Comparison of ENCODE assay signal across 17 cellular contexts in the genomic region with DNA sequence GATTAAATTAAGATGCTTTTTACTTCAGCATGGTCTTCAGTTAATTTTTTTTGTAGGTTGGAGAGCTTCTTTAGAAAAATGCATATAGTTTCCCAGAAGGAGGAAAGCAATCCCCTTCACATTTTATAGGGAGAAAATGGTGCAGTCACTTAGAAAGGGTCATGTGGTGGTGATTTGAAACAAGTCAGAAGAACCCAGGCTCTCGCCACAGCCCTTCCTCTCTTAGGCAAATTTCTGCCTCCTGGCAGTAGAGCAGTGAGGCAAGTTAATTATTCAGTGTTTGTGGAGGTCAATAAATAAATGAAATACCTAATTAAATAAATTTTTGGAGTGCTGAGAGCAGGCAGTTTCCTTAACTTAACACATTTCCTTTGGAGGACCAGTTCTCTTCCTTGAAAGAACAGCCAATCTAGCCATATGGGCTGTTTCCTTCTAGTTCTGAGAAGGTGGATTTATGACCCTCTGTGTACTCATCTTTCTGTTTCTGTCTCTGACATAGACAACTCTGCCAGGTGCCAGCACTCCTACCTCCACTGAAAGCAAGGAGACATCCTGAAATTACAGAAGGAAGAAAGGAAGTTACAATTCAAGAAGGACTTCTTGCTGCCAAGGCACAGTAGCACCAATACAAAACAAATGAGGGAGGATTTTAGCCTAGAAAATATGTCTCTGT. TPM values are rescaled to one million over a fixed set of nuclear protein-coding genes. Genes with fewer than 3 reads are reported as not detected.
DNase-seq lines count a peak whose midpoint lies in the region; ATAC-seq and TF ChIP-seq lines count a peak whose summit lies in the region.
"Had no signal": no experiment of that assay in that cellular context is flagged by ENCODE, and none has a peak within 500 bp of the region (broad histone marks: within the 10 kb centered on the region; RNA-seq: fewer than 3 reads in every experiment).

No MANE protein-coding gene starts in this region.

- H3K4me3 Mint-ChIP-seq in WTC11: no peak overlapping the region
- H3K4me3 Mint-ChIP-seq: T-helper 17 cell had no signal

- H3K9me3 Mint-ChIP-seq in WTC11: peaks cover 7% of the 10 kb centered on the region

- H3K9me3 ChIP-seq in OCI-LY3 (ENCODE audit: insufficient read depth, low read length): peaks cover 5% of the 10 kb centered on the region; the same call in 1 of the 2 replicates
- H3K9me3 ChIP-seq in uterus: no peaks in the 10 kb centered on the region
- H3K9me3 ChIP-seq: SJCRH30 had no signal

- no peaks in the 10 kb centered on the region; the same call in 1 of the 2 replicates for H3K4me1 Mint-ChIP-seq in WTC11

- H3K4me1 ChIP-seq in OCI-LY3 (ENCODE audit: low read length) (peaks cover 30% of the 10 kb centered on the region), uterus (no peaks in the 10 kb centered on the region)
- H3K4me1 ChIP-seq: HAP-1, SJCRH30 had no signal

- peak overlapping the region; percentile 44; the same call in 1 of the 2 replicates for H2AFZ ChIP-seq in OCI-LY3 (ENCODE audit: low read depth, low read length)

- peaks cover 3% of the 10 kb centered on the region; the same call in 1 of the 2 replicates for H3K36me3 Mint-ChIP-seq in WTC11

- H4K20me1 ChIP-seq in OCI-LY3 (ENCODE audit: insufficient read depth, low read length): no peaks in the 10 kb centered on the region

- CTCF ChIA-PET in WTC11 (lab: Charles Lee): no interaction called here

- intact Hi-C loops in left colon (cut with DNase I, micrococcal nuclease) (no loop called here), uterus (cut with DNase I; ENCODE audit: low total_unique reads) (no loop called here)

- POLR2A ChIA-PET in WTC11 (lab: Charles Lee): no interaction called here

- H3K27me3 Mint-ChIP-seq in WTC11 (ENCODE audit: low read depth): peaks cover 6% of the 10 kb centered on the region; the same call in 1 of the 2 replicates

- no peak for TF ChIP-seq POLR2A in uterus (IDR thresholded peaks at IDR 0.05)

- ATAC-seq in left colon: peak; percentile 61
- no peak for ATAC-seq in WTC11
- ATAC-seq in GM21367 (IDR thresholded peaks at IDR 0.05; ENCODE audit: unreplicated experiment): no peak
- ATAC-seq: K562, T-helper 17 cell had no signal

- no peak overlapping the region for H3K27ac Mint-ChIP-seq in WTC11
- H3K27ac Mint-ChIP-seq: T-helper 17 cell had no signal

- no peaks in the 10 kb centered on the region for H3K27me3 ChIP-seq in OCI-LY3 (ENCODE audit: low read depth, low read length)
- no peaks in the 10 kb centered on the region for H3K27me3 ChIP-seq in uterus

- H3K4me2 ChIP-seq in OCI-LY3 (ENCODE audit: low read length): peak overlapping the region; percentile 10; the same call in 1 of the 2 replicates

- H3K4me3 ChIP-seq in OCI-LY3 (ENCODE audit: low read length) (no peak overlapping the region), uterus (no peak overlapping the region)
- H3K4me3 ChIP-seq: HAP-1, K562, SJCRH30 had no signal

- H3K9ac ChIP-seq in OCI-LY3 (ENCODE audit: low read length): no peak overlapping the region

- H3K79me2 ChIP-seq in OCI-LY3 (ENCODE audit: low read length): no peaks in the 10 kb centered on the region

- H3K36me3 ChIP-seq in OCI-LY3 (replicated peaks; ENCODE audit: low read depth, low read length): no peaks in the 10 kb centered on the region
- no peaks in the 10 kb centered on the region for H3K36me3 ChIP-seq in uterus
- H3K36me3 ChIP-seq: HAP-1, SJCRH30 had no signal

- TF ChIP-seq CTCF in GM20000 (IDR thresholded peaks at IDR 0.05; ENCODE audit: extremely low read depth, missing control alignments): no peak
- TF ChIP-seq CTCF in OCI-LY3 (IDR thresholded peaks at IDR 0.05; ENCODE audit: low read depth, low read length): no peak
- TF ChIP-seq CTCF in uterus (IDR thresholded peaks at IDR 0.05): no peak
- no peak for TF ChIP-seq CTCF in WTC11 (IDR thresholded peaks at IDR 0.05)

- DNase-seq in GM20000 (ENCODE audit: low spot score) (peak; percentile 39), left colon (no peak), uterus (no peak), WTC11 (ENCODE audit: low spot score) (no peak), NCI-H2196 (lab: John Stamatoyannopoulos, UW; ENCODE audit: unreplicated experiment) (no peak)
- DNase-seq: AML-193, DMS79 treated with DMSO at 0.1 percent for 48 hours, MV-4-11, NCI-H1694 treated with DMSO at 0.1 percent for 48 hours, NCI-H510A, SJCRH30, T-helper 17 cell had no signal

- H3K27ac ChIP-seq in OCI-LY3 (ENCODE audit: low read length) (no peak overlapping the region), uterus (peak overlapping the region; percentile 56 to 66)
- H3K27ac ChIP-seq: C4-2B, SJCRH30 had no signal

TF ChIP-seq in WTC11, 78 proteins besides CTCF, POLR2A, EP300 and RAD21 (continues in another document):
- TF ChIP-seq, protein P1, sequence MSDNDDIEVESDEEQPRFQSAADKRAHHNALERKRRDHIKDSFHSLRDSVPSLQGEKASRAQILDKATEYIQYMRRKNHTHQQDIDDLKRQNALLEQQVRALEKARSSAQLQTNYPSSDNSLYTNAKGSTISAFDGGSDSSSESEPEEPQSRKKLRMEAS (CRISPR knock-in tag; IDR thresholded peaks at IDR 0.05): no peak
- no peak for TF ChIP-seq ZNF317 (CRISPR knock-in tag; IDR thresholded peaks at IDR 0.05; ENCODE audit: borderline replicate concordance, low read depth)
- TF ChIP-seq, protein P2, sequence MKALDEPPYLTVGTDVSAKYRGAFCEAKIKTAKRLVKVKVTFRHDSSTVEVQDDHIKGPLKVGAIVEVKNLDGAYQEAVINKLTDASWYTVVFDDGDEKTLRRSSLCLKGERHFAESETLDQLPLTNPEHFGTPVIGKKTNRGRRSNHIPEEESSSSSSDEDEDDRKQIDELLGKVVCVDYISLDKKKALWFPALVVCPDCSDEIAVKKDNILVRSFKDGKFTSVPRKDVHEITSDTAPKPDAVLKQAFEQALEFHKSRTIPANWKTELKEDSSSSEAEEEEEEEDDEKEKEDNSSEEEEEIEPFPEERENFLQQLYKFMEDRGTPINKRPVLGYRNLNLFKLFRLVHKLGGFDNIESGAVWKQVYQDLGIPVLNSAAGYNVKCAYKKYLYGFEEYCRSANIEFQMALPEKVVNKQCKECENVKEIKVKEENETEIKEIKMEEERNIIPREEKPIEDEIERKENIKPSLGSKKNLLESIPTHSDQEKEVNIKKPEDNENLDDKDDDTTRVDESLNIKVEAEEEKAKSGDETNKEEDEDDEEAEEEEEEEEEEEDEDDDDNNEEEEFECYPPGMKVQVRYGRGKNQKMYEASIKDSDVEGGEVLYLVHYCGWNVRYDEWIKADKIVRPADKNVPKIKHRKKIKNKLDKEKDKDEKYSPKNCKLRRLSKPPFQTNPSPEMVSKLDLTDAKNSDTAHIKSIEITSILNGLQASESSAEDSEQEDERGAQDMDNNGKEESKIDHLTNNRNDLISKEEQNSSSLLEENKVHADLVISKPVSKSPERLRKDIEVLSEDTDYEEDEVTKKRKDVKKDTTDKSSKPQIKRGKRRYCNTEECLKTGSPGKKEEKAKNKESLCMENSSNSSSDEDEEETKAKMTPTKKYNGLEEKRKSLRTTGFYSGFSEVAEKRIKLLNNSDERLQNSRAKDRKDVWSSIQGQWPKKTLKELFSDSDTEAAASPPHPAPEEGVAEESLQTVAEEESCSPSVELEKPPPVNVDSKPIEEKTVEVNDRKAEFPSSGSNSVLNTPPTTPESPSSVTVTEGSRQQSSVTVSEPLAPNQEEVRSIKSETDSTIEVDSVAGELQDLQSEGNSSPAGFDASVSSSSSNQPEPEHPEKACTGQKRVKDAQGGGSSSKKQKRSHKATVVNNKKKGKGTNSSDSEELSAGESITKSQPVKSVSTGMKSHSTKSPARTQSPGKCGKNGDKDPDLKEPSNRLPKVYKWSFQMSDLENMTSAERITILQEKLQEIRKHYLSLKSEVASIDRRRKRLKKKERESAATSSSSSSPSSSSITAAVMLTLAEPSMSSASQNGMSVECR (CRISPR knock-in tag; IDR thresholded peaks at IDR 0.05; ENCODE audit: borderline replicate concordance): no peak
- TF ChIP-seq IRF2 (CRISPR knock-in tag; IDR thresholded peaks at IDR 0.05; ENCODE audit: borderline replicate concordance, low read depth): no peak
- TF ChIP-seq, protein P3, sequence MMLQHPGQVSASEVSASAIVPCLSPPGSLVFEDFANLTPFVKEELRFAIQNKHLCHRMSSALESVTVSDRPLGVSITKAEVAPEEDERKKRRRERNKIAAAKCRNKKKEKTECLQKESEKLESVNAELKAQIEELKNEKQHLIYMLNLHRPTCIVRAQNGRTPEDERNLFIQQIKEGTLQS (CRISPR knock-in tag; conservative IDR thresholded peaks at IDR 0.05): no peak
- TF ChIP-seq, protein P4, sequence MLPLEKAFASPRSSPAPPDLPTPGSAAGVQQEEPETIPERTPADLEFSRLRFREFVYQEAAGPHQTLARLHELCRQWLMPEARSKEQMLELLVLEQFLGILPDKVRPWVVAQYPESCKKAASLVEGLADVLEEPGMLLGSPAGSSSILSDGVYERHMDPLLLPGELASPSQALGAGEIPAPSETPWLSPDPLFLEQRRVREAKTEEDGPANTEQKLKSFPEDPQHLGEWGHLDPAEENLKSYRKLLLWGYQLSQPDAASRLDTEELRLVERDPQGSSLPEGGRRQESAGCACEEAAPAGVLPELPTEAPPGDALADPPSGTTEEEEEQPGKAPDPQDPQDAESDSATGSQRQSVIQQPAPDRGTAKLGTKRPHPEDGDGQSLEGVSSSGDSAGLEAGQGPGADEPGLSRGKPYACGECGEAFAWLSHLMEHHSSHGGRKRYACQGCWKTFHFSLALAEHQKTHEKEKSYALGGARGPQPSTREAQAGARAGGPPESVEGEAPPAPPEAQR (CRISPR knock-in tag; IDR thresholded peaks at IDR 0.05): no peak
- no peak for TF ChIP-seq ZBTB21 (CRISPR knock-in tag; IDR thresholded peaks at IDR 0.05; ENCODE audit: borderline replicate concordance)
- no peak for TF ChIP-seq NFATC4 (CRISPR knock-in tag; IDR thresholded peaks at IDR 0.05)
- TF ChIP-seq, protein P5, sequence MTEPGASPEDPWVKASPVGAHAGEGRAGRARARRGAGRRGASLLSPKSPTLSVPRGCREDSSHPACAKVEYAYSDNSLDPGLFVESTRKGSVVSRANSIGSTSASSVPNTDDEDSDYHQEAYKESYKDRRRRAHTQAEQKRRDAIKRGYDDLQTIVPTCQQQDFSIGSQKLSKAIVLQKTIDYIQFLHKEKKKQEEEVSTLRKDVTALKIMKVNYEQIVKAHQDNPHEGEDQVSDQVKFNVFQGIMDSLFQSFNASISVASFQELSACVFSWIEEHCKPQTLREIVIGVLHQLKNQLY (CRISPR knock-in tag; IDR thresholded peaks at IDR 0.05): no peak

RNA-seq across cellular contexts. Expression of a gene that starts 19.0 kb away (rescaled TPM):
- total RNA-seq in left colon (10 to 100 TPM; 55.4 to 70.9 TPM), uterus (100 to 1,000 TPM in 1 of 4 donors, 10 to 100 TPM in 3; 34.3 to 191 (median 62.8) TPM), WTC11 (2021) (88.1 to 107 TPM (median 105 TPM) in 3 replicates)

RNA-seq across cellular contexts. Expression of a gene that starts 32.9 kb away (rescaled TPM):
- total RNA-seq in left colon: 100 to 1,000 TPM; 182 to 188 TPM
- 1 to 10 TPM in 2 of 4 donors, under 1 TPM in 2; under 0.01 to 7.3 (median 0.85) TPM for total RNA-seq in uterus
- total RNA-seq in WTC11 (2021): 52.4 to 68.7 TPM (median 55.6 TPM) in 3 replicates
